Comparison of ENCODE assay signal across 23 cellular contexts in genomic region chr3:143436231-143436930, GRCh38.
DNase-seq lines count a peak whose midpoint lies in the region; ATAC-seq and TF ChIP-seq lines count a peak whose summit lies in the region.
"Had no signal": no experiment of that assay in that cellular context is flagged by ENCODE, and none has a peak within 500 bp of the region (broad histone marks: within the 10 kb centered on the region; RNA-seq: fewer than 3 reads in every experiment).

No MANE protein-coding gene starts in this region.

- H3K27ac ChIP-seq in cardiac muscle cell: no peak overlapping the region
- H3K27ac ChIP-seq: BLaER1, foreskin keratinocyte, hepatocyte had no signal

- no peaks in the 10 kb centered on the region for H3K36me3 Mint-ChIP-seq in activated naive CD8-positive, alpha-beta T cell treated with anti-CD3 and anti-CD28 coated beads for 36 hours
- H3K36me3 Mint-ChIP-seq: activated naive CD4-positive, alpha-beta T cell treated with anti-CD3 and anti-CD28 coated beads, Interleukin-2, amount 10 ng/mL, durations not matched to agents 7 days and 5 days had no signal

- peak in 1 of 2 donors; percentile 33 for DNase-seq in cardiac muscle cell (ENCODE audit: low read depth in 1 of 2, low spot score in 1 of 2)
- DNase-seq in left cardiac atrium: no peak
- DNase-seq in SK-N-DZ (ENCODE audit: low spot score): peak; percentile 14
- peak; percentile 64 for DNase-seq in fibroblast of villous mesenchyme (ENCODE audit: low read depth)
- no peak for DNase-seq in T-helper 2 cell
- no peak for DNase-seq in stimulated activated CD4-positive, alpha-beta T cell treated with anti-CD3 and anti-CD28 coated beads, Interleukin-2, amount 100 ng/mL, for 48 hours
- DNase-seq in activated naive CD8-positive, alpha-beta T cell treated with anti-CD3 and anti-CD28 coated beads for 36 hours: no peak
- DNase-seq: activated CD4-positive, alpha-beta T cell treated with anti-CD3 and anti-CD28 coated beads for 36 hours; activated naive CD4-positive, alpha-beta T cell treated with anti-CD3 and anti-CD28 coated beads, Interleukin-2, amount 10 ng/mL, durations not matched to agents 7 days and 5 days; activated T-cell treated with anti-CD3 and anti-CD28 coated beads, Interleukin-2, amount 50 U/mL, for 72 hours; cortex of kidney; foreskin keratinocyte; GF-D8; NCI-H1105; NCI-H2107; NCI-H524 treated with DMSO at 0.1 percent for 48 hours; stimulated activated CD4-positive, alpha-beta T cell treated with anti-CD3 and anti-CD28 coated beads, Interleukin-15, amount 100 ng/mL, for 24 hours; substantia nigra had no signal

- TF ChIP-seq CTCF in cardiac muscle cell (IDR thresholded peaks at IDR 0.05; ENCODE audit: low read depth, low read length) (peak; percentile 4), fibroblast of villous mesenchyme (IDR thresholded peaks at IDR 0.05; ENCODE audit: insufficient read depth, low read depth, low read length) (peak; percentile 14)

- H3K4me1 ChIP-seq in cardiac muscle cell (ENCODE audit: low read depth): no peaks in the 10 kb centered on the region
- H3K4me1 ChIP-seq: BLaER1, foreskin keratinocyte had no signal

- no peaks in the 10 kb centered on the region for H3K27me3 Mint-ChIP-seq in activated naive CD8-positive, alpha-beta T cell treated with anti-CD3 and anti-CD28 coated beads for 36 hours
- H3K27me3 Mint-ChIP-seq: activated CD4-positive, alpha-beta T cell treated with anti-CD3 and anti-CD28 coated beads for 36 hours; activated naive CD4-positive, alpha-beta T cell treated with anti-CD3 and anti-CD28 coated beads, Interleukin-2, amount 10 ng/mL, durations not matched to agents 7 days and 5 days had no signal

- H3K27ac Mint-ChIP-seq in activated naive CD8-positive, alpha-beta T cell treated with anti-CD3 and anti-CD28 coated beads for 36 hours: no peak overlapping the region
- H3K27ac Mint-ChIP-seq: activated CD4-positive, alpha-beta T cell treated with anti-CD3 and anti-CD28 coated beads for 36 hours; activated naive CD4-positive, alpha-beta T cell treated with anti-CD3 and anti-CD28 coated beads, Interleukin-2, amount 10 ng/mL, durations not matched to agents 7 days and 5 days; activated T-cell treated with anti-CD3 and anti-CD28 coated beads, Interleukin-2, amount 50 U/mL, for 72 hours had no signal

- no peak overlapping the region for H3K4me3 ChIP-seq in cardiac muscle cell
- no peak overlapping the region for H3K4me3 ChIP-seq in fibroblast of villous mesenchyme (ENCODE audit: low read depth, low read length)
- H3K4me3 ChIP-seq: BLaER1, hepatocyte, lung had no signal

- intact Hi-C loops in left cardiac atrium (cut with DNase I): no loop called here

- no peak for ATAC-seq in left cardiac atrium
- no peak for ATAC-seq in HG03565 (IDR thresholded peaks at IDR 0.05; ENCODE audit: unreplicated experiment)
- ATAC-seq: activated CD4-positive, alpha-beta T cell treated with anti-CD3 and anti-CD28 coated beads for 36 hours; activated T-cell treated with anti-CD3 and anti-CD28 coated beads, Interleukin-2, amount 50 U/mL, for 72 hours; foreskin keratinocyte; Right ventricle myocardium inferior had no signal

- H3K36me3 ChIP-seq in cardiac muscle cell: no peaks in the 10 kb centered on the region
- H3K36me3 ChIP-seq: BLaER1 had no signal

- H3K4me3 Mint-ChIP-seq in activated naive CD8-positive, alpha-beta T cell treated with anti-CD3 and anti-CD28 coated beads for 36 hours: no peak overlapping the region
- H3K4me3 Mint-ChIP-seq: activated CD4-positive, alpha-beta T cell treated with anti-CD3 and anti-CD28 coated beads for 36 hours; activated naive CD4-positive, alpha-beta T cell treated with anti-CD3 and anti-CD28 coated beads, Interleukin-2, amount 10 ng/mL, durations not matched to agents 7 days and 5 days; activated T-cell treated with anti-CD3 and anti-CD28 coated beads, Interleukin-2, amount 50 U/mL, for 72 hours had no signal

- no peaks in the 10 kb centered on the region for H3K9me3 Mint-ChIP-seq in activated naive CD8-positive, alpha-beta T cell treated with anti-CD3 and anti-CD28 coated beads for 36 hours
- H3K9me3 Mint-ChIP-seq: activated naive CD4-positive, alpha-beta T cell treated with anti-CD3 and anti-CD28 coated beads, Interleukin-2, amount 10 ng/mL, durations not matched to agents 7 days and 5 days; activated T-cell treated with anti-CD3 and anti-CD28 coated beads, Interleukin-2, amount 50 U/mL, for 72 hours had no signal

- H3K27me3 ChIP-seq in cardiac muscle cell: no peaks in the 10 kb centered on the region
- H3K27me3 ChIP-seq: BLaER1, foreskin keratinocyte, hepatocyte had no signal

- no peaks in the 10 kb centered on the region for H3K9me3 ChIP-seq in cardiac muscle cell (ENCODE audit: low read depth)
- H3K9me3 ChIP-seq: BLaER1 had no signal

- H3K4me1 Mint-ChIP-seq in activated naive CD8-positive, alpha-beta T cell treated with anti-CD3 and anti-CD28 coated beads for 36 hours: no peaks in the 10 kb centered on the region
- H3K4me1 Mint-ChIP-seq: activated CD4-positive, alpha-beta T cell treated with anti-CD3 and anti-CD28 coated beads for 36 hours; activated naive CD4-positive, alpha-beta T cell treated with anti-CD3 and anti-CD28 coated beads, Interleukin-2, amount 10 ng/mL, durations not matched to agents 7 days and 5 days had no signal

Comparison
In these comparisons a context has a peak if more than half of its experiments do, and no peak if none do; other contexts are left out.
1. DNase-seq: peak in SK-N-DZ (single experiment) and fibroblast of villous mesenchyme (single experiment); none in left cardiac atrium (single experiment), T-helper 2 cell (0 of 5), stimulated activated CD4-positive, alpha-beta T cell treated with anti-CD3 and anti-CD28 coated beads, Interleukin-2, amount 100 ng/mL, for 48 hours (0 of 2) and activated naive CD8-positive, alpha-beta T cell treated with anti-CD3 and anti-CD28 coated beads for 36 hours (single experiment).